ENCODE assay signal across 31 cellular contexts in the genomic region with DNA sequence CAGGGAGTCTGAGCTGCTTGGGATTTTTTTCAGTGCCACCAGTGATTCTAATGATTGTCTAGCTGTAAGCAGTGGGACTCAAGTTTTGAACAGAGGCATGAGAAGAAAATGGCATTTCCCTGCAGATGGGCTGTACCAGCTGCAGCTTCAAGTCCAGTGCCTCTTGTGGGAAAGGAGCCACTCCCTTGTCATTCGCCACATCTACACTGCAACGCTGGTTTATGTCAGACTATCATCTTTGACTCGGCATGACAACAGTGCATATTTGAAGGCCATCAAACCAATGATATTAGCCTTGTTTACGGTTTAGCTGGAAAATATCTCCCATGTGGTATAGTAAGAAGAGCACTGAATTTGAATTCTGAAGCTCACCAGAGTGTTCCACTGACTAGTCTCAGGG. TPM values are rescaled to one million over a fixed set of nuclear protein-coding genes. Genes with fewer than 3 reads are reported as not detected.
"Had no signal": no experiment of that assay in that cellular context is flagged by ENCODE, and none has a peak within 500 bp of the region (broad histone marks: within the 10 kb centered on the region; RNA-seq: fewer than 3 reads in every experiment).

No MANE protein-coding gene starts in this region.

- H3K9me3 Mint-ChIP-seq: activated CD4-positive, alpha-beta memory T cell treated with anti-CD3 and anti-CD28 coated beads for 36 hours; activated CD4-positive, alpha-beta T cell treated with anti-CD3 and anti-CD28 coated beads, Interleukin-2, amount 10 ng/mL, durations not matched to agents 7 days and 5 days; activated naive CD4-positive, alpha-beta T cell treated with anti-CD3 and anti-CD28 coated beads for 36 hours; activated T-helper 17 cell treated with anti-CD3 and anti-CD28 coated beads, Interleukin-2, amount 50 U/mL, for 72 hours had no signal

- ATAC-seq: activated T-helper 17 cell treated with anti-CD3 and anti-CD28 coated beads, Interleukin-2, amount 50 U/mL, for 72 hours; T-helper 17 cell had no signal

- H3K27ac ChIP-seq: brain microvascular endothelial cell, cardiac muscle cell, Peyer's patch, RWPE1, SJCRH30 had no signal

- H3K27me3 ChIP-seq: brain microvascular endothelial cell, cardiac muscle cell, Peyer's patch, SJCRH30 had no signal

- H3K27me3 Mint-ChIP-seq: activated CD4-positive, alpha-beta memory T cell treated with anti-CD3 and anti-CD28 coated beads for 36 hours; activated CD4-positive, alpha-beta T cell treated with anti-CD3 and anti-CD28 coated beads, Interleukin-2, amount 10 ng/mL, durations not matched to agents 7 days and 5 days; activated naive CD8-positive, alpha-beta T cell; activated T-helper 17 cell treated with anti-CD3 and anti-CD28 coated beads, Interleukin-2, amount 50 U/mL, for 72 hours; T-helper 17 cell had no signal

- DNase-seq: activated CD4-positive, alpha-beta memory T cell treated with anti-CD3 and anti-CD28 coated beads for 36 hours; activated CD4-positive, alpha-beta T cell treated with anti-CD3 and anti-CD28 coated beads, Interleukin-2, amount 10 ng/mL, durations not matched to agents 7 days and 5 days; activated CD4-positive, CD25-positive, alpha-beta regulatory T cell; activated gamma-delta T cell; activated naive CD4-positive, alpha-beta T cell treated with anti-CD3 and anti-CD28 coated beads for 36 hours; activated T-cell treated with anti-CD3 and anti-CD28 coated beads for 4 hours; activated T-cell treated with anti-CD3 and anti-CD28 coated beads, Interleukin-2, amount 50 U/mL, for 48 hours; amygdala; brain microvascular endothelial cell; KG1; NCI-H1048; NCI-H1417; NCI-H1930; NCI-H2171; NCI-H2227 treated with DMSO at 0.1 percent for 48 hours; NCI-H446 treated with DMSO at 0.1 percent for 48 hours; NCI-H524 treated with DMSO at 0.1 percent for 48 hours; NCI-H774; NK-92 treated with Interleukin-12 subunit alpha and Interleukin-12 subunit beta, amount 100 ng/mL, for 24 hours; OCI-M1; Peyer's patch; Right ventricle myocardium superior; SJCRH30; T-helper 17 cell; T-helper 9 cell had no signal

- H3K4me3 Mint-ChIP-seq: activated CD4-positive, alpha-beta memory T cell treated with anti-CD3 and anti-CD28 coated beads for 36 hours; activated CD4-positive, alpha-beta T cell treated with anti-CD3 and anti-CD28 coated beads, Interleukin-2, amount 10 ng/mL, durations not matched to agents 7 days and 5 days; activated naive CD4-positive, alpha-beta T cell treated with anti-CD3 and anti-CD28 coated beads for 36 hours; activated naive CD8-positive, alpha-beta T cell; activated T-helper 17 cell treated with anti-CD3 and anti-CD28 coated beads, Interleukin-2, amount 50 U/mL, for 72 hours; T-helper 17 cell had no signal

- H3K4me1 ChIP-seq: Peyer's patch, SJCRH30 had no signal

- H3K9me3 ChIP-seq: Peyer's patch, SJCRH30 had no signal

- H3K36me3 Mint-ChIP-seq: activated CD4-positive, alpha-beta memory T cell treated with anti-CD3 and anti-CD28 coated beads for 36 hours; activated naive CD8-positive, alpha-beta T cell had no signal

- H3K4me1 Mint-ChIP-seq: activated CD4-positive, alpha-beta T cell treated with anti-CD3 and anti-CD28 coated beads, Interleukin-2, amount 10 ng/mL, durations not matched to agents 7 days and 5 days had no signal

- H3K27ac Mint-ChIP-seq: activated CD4-positive, alpha-beta memory T cell treated with anti-CD3 and anti-CD28 coated beads for 36 hours; activated CD4-positive, alpha-beta T cell treated with anti-CD3 and anti-CD28 coated beads, Interleukin-2, amount 10 ng/mL, durations not matched to agents 7 days and 5 days; activated naive CD4-positive, alpha-beta T cell treated with anti-CD3 and anti-CD28 coated beads for 36 hours; activated naive CD8-positive, alpha-beta T cell; activated T-helper 17 cell treated with anti-CD3 and anti-CD28 coated beads, Interleukin-2, amount 50 U/mL, for 72 hours; T-helper 17 cell had no signal

- H3K36me3 ChIP-seq: brain microvascular endothelial cell, cardiac muscle cell, Peyer's patch, SJCRH30 had no signal

- H3K4me3 ChIP-seq: cardiac muscle cell, Peyer's patch, SJCRH30 had no signal

RNA-seq across cellular contexts. Expression of a gene that starts 22.2 kb away (rescaled TPM):
- total RNA-seq: Right ventricle myocardium superior had no signal

RNA-seq across cellular contexts. Expression of a gene that starts 54.1 kb away (rescaled TPM):
- total RNA-seq: activated CD4-positive, alpha-beta memory T cell treated with anti-CD3 and anti-CD28 coated beads for 36 hours; activated CD4-positive, alpha-beta T cell treated with anti-CD3 and anti-CD28 coated beads, Interleukin-2, amount 10 ng/mL, durations not matched to agents 7 days and 5 days; activated CD8-positive, alpha-beta memory T cell treated with anti-CD3 and anti-CD28 coated beads for 36 hours; activated naive CD4-positive, alpha-beta T cell treated with anti-CD3 and anti-CD28 coated beads for 36 hours; activated T-helper 17 cell treated with anti-CD3 and anti-CD28 coated beads, Interleukin-2, amount 50 U/mL, for 72 hours; M059J; Right ventricle myocardium superior; T-helper 17 cell had no signal
- polyA plus RNA-seq: cardiac muscle cell had no signal
